Comparison of ENCODE assay signal across 2 cellular contexts in the genomic region with DNA sequence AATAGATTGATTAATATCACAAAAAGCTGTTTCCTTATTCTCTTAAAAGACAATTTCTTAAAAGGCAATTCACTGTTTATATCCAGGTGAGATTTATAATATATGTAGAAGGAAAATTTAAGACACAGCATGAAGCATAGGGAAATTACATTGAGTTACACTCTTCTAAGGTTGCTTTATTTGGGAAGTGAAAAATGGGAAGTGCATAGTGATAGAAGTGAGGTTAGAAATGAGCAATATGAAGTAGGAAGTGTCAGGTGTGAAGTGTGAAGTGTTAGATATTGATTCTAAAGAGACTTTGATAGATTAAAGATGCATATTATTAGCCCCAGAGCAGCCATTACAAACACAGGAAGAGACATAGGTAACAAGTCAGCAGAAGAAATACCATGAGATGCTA.
TF ChIP-seq lines count a peak whose summit lies in the region.

No MANE protein-coding gene starts in this region.

TF ChIP-seq in IMR-90, 13 proteins besides CTCF, POLR2A, EP300 and RAD21:
- TF ChIP-seq NFE2L2 (IDR thresholded peaks at IDR 0.05; ENCODE audit: low read depth, low read length) (no peak), SMC3 (IDR thresholded peaks at IDR 0.05; ENCODE audit: low read depth, low read length) (no peak), CHD1 (IDR thresholded peaks at IDR 0.05; ENCODE audit: low read depth, low read length) (no peak), CEBPB (IDR thresholded peaks at IDR 0.05; ENCODE audit: low read depth, low read length) (no peak), RFX5 (IDR thresholded peaks at IDR 0.05; ENCODE audit: low read depth, low read length) (no peak), FOS (IDR thresholded peaks at IDR 0.05; ENCODE audit: low read depth, low read length) (no peak), RCOR1 (IDR thresholded peaks at IDR 0.05; ENCODE audit: insufficient replicate concordance, low read length) (no peak), BHLHE40 (IDR thresholded peaks at IDR 0.05; ENCODE audit: low read depth, low read length) (no peak), MXI1 (IDR thresholded peaks at IDR 0.05; ENCODE audit: borderline replicate concordance, low read depth, low read length) (no peak), MAZ (IDR thresholded peaks at IDR 0.05; ENCODE audit: borderline replicate concordance, low read depth, low read length) (no peak), MAFK (IDR thresholded peaks at IDR 0.05; ENCODE audit: low read depth, low read length) (no peak)
- TF ChIP-seq, protein P1, sequence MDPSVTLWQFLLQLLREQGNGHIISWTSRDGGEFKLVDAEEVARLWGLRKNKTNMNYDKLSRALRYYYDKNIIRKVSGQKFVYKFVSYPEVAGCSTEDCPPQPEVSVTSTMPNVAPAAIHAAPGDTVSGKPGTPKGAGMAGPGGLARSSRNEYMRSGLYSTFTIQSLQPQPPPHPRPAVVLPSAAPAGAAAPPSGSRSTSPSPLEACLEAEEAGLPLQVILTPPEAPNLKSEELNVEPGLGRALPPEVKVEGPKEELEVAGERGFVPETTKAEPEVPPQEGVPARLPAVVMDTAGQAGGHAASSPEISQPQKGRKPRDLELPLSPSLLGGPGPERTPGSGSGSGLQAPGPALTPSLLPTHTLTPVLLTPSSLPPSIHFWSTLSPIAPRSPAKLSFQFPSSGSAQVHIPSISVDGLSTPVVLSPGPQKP (IDR thresholded peaks at IDR 0.05; ENCODE audit: borderline replicate concordance, low read depth, low read length): no peak
- TF ChIP-seq, protein P2, sequence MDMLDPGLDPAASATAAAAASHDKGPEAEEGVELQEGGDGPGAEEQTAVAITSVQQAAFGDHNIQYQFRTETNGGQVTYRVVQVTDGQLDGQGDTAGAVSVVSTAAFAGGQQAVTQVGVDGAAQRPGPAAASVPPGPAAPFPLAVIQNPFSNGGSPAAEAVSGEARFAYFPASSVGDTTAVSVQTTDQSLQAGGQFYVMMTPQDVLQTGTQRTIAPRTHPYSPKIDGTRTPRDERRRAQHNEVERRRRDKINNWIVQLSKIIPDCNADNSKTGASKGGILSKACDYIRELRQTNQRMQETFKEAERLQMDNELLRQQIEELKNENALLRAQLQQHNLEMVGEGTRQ (IDR thresholded peaks at IDR 0.05; ENCODE audit: low read depth, low read length): no peak
TF ChIP-seq in IMR-90: peak in this region for 0.

TF ChIP-seq in K562, 482 proteins besides CTCF, POLR2A, EP300 and RAD21:
- TF ChIP-seq ZNF263 (CRISPR knock-in tag; IDR thresholded peaks at IDR 0.05; ENCODE audit: borderline replicate concordance): no peak
- 0 out of 2 replicates have a peak, but pooled peaks have one; percentile 20 for TF ChIP-seq SPI1 (IDR thresholded peaks at IDR 0.05; ENCODE audit: borderline replicate concordance, low read depth, low read length)
- no peak for TF ChIP-seq ZFX (CRISPR knock-in tag; IDR thresholded peaks at IDR 0.05)
- no peak for TF ChIP-seq YBX1 (IDR thresholded peaks at IDR 0.05)
- TF ChIP-seq XRCC5 (IDR thresholded peaks at IDR 0.05; ENCODE audit: low read depth, low read length): no peak
